In genomic region chr14:61586539-61587396, GRCh38 we compare ENCODE assay signal across 11 cellular contexts.
DNase-seq lines count a peak whose midpoint lies in the region; ATAC-seq, FAIRE-seq and TF ChIP-seq lines count a peak whose summit lies in the region.
"Had no signal": no experiment of that assay in that cellular context is flagged by ENCODE, and none has a peak within 500 bp of the region (broad histone marks: within the 10 kb centered on the region; RNA-seq: fewer than 3 reads in every experiment).

No MANE protein-coding gene starts in this region.

- H3K27me3 ChIP-seq in subcutaneous abdominal adipose tissue (ENCODE audit: control insufficient read depth in 5 of 5, insufficient read depth in 4 of 5, low read length in 5 of 5), result no peaks in the 10 kb centered on the region

- in situ Hi-C loops in G401 (cut with HindIII; ENCODE audit: low sequenced_read_pairs), result no loop called here

- ATAC-seq in HG03342 (IDR thresholded peaks at IDR 0.05; ENCODE audit: unreplicated experiment), result no peak
- ATAC-seq in HG02840 (IDR thresholded peaks at IDR 0.05; ENCODE audit: low FRiP score, unreplicated experiment), result no peak
- ATAC-seq: activated naive CD8-positive, alpha-beta T cell treated with anti-CD3 and anti-CD28 coated beads, Interleukin-2, amount 50 U/mL, for 24 hours had no signal

- TF ChIP-seq CTCF in cardiac fibroblast (IDR thresholded peaks at IDR 0.05; ENCODE audit: low read depth, low read length), result no peak

- no peaks in the 10 kb centered on the region for H3K36me3 ChIP-seq in subcutaneous abdominal adipose tissue (ENCODE audit: control insufficient read depth in 5 of 5, insufficient read depth in 5 of 5, low read length in 5 of 5)

- H3K27ac ChIP-seq in subcutaneous abdominal adipose tissue (ENCODE audit: low read depth, low read length), result peak overlapping the region; percentile 94

- no peaks in the 10 kb centered on the region for H3K9me3 ChIP-seq in subcutaneous abdominal adipose tissue (ENCODE audit: control insufficient read depth in 5 of 5, low read length in 5 of 5)

- H3K4me1 ChIP-seq in subcutaneous abdominal adipose tissue (ENCODE audit: control insufficient read depth in 5 of 5, insufficient read depth in 5 of 5, low read length in 5 of 5), result peaks cover 13 to 48% (median 37%) of the 10 kb centered on the region in 5 donors

- FAIRE-seq in HTR-8/SVneo (lab: Jason Lieb, UNC), result peak; percentile 97

- DNase-seq in HTR-8/SVneo (ENCODE audit: insufficient read length, low spot score), result peak; percentile 69
- DNase-seq in cardiac fibroblast (ENCODE audit: low read depth in 2 of 2), result peak; percentile 54 to 87
- DNase-seq in kidney tubule cell (ENCODE audit: low spot score), result peak; percentile 21
- DNase-seq in foreskin melanocyte, result no peak
- DNase-seq in G401 (ENCODE audit: low spot score), result no peak
- DNase-seq: activated naive CD8-positive, alpha-beta T cell treated with anti-CD3 and anti-CD28 coated beads, Interleukin-2, amount 50 U/mL, for 24 hours; Calu3; NCI-H1105 treated with DMSO at 0.1 percent for 48 hours had no signal

- H3K4me3 ChIP-seq in cardiac fibroblast (replicated peaks in 1 of 2; ENCODE audit: low read depth in 2 of 2, low read length in 2 of 2), result no peak overlapping the region
- no peak overlapping the region for H3K4me3 ChIP-seq in subcutaneous abdominal adipose tissue (ENCODE audit: low read depth in 1 of 5, low read length in 5 of 5)

- peak overlapping the region in 2 of 5 donors; percentile 39 to 45 for H3K9ac ChIP-seq in subcutaneous abdominal adipose tissue (ENCODE audit: low read length in 5 of 5)

Comparison
In these comparisons a context has a peak if more than half of its experiments do, and no peak if none do; other contexts are left out.
1. DNase-seq: peak in HTR-8/SVneo (single experiment), cardiac fibroblast (2 of 2) and kidney tubule cell (single experiment); none in foreskin melanocyte (single experiment) and G401 (single experiment).